Comparison of ENCODE assay signal across 2 cellular contexts in the genomic region with DNA sequence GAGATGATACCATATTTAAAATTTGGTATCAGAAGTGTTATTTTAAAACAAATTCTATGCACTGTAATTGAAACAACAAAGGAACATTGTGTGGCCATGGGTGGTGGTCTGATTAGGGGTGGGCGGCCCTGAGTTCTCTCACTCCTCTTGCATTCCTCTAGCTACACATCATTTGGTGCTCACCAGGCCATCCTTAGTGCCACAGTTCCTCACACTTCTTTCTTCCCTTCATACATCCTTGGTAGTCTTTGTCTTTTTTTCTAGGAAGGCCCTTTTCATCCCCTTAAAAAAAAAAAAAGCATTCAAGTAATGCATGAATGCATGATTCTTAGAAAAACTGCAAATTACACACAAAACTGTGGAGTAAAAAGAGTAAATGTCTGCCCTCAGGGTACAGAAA.
TF ChIP-seq lines count a peak whose summit lies in the region.

No MANE protein-coding gene starts in this region.

TF ChIP-seq in SK-N-SH, 30 proteins besides CTCF, POLR2A, EP300 and RAD21 (continued from another document):
- TF ChIP-seq, protein P1, sequence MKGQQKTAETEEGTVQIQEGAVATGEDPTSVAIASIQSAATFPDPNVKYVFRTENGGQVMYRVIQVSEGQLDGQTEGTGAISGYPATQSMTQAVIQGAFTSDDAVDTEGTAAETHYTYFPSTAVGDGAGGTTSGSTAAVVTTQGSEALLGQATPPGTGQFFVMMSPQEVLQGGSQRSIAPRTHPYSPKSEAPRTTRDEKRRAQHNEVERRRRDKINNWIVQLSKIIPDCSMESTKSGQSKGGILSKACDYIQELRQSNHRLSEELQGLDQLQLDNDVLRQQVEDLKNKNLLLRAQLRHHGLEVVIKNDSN (IDR thresholded peaks at IDR 0.05; ENCODE audit: borderline replicate concordance, low read depth), result no peak
- TF ChIP-seq, protein P2, sequence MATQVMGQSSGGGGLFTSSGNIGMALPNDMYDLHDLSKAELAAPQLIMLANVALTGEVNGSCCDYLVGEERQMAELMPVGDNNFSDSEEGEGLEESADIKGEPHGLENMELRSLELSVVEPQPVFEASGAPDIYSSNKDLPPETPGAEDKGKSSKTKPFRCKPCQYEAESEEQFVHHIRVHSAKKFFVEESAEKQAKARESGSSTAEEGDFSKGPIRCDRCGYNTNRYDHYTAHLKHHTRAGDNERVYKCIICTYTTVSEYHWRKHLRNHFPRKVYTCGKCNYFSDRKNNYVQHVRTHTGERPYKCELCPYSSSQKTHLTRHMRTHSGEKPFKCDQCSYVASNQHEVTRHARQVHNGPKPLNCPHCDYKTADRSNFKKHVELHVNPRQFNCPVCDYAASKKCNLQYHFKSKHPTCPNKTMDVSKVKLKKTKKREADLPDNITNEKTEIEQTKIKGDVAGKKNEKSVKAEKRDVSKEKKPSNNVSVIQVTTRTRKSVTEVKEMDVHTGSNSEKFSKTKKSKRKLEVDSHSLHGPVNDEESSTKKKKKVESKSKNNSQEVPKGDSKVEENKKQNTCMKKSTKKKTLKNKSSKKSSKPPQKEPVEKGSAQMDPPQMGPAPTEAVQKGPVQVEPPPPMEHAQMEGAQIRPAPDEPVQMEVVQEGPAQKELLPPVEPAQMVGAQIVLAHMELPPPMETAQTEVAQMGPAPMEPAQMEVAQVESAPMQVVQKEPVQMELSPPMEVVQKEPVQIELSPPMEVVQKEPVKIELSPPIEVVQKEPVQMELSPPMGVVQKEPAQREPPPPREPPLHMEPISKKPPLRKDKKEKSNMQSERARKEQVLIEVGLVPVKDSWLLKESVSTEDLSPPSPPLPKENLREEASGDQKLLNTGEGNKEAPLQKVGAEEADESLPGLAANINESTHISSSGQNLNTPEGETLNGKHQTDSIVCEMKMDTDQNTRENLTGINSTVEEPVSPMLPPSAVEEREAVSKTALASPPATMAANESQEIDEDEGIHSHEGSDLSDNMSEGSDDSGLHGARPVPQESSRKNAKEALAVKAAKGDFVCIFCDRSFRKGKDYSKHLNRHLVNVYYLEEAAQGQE (IDR thresholded peaks at IDR 0.05; ENCODE audit: low read depth, low read length), result no peak
- no peak for TF ChIP-seq GATA2 (CRISPR knock-in tag; IDR thresholded peaks at IDR 0.05)
- TF ChIP-seq FOXJ3 (CRISPR knock-in tag; IDR thresholded peaks at IDR 0.05), result no peak
- no peak for TF ChIP-seq SIN3A (IDR thresholded peaks at IDR 0.05; ENCODE audit: borderline replicate concordance, low read depth, low read length)
- TF ChIP-seq POLR2AphosphoS5 (IDR thresholded peaks at IDR 0.05; ENCODE audit: low read depth, low read length), result no peak
- no peak for TF ChIP-seq EZH2phosphoT487 (IDR thresholded peaks at IDR 0.05; ENCODE audit: borderline replicate concordance, low read depth)
- TF ChIP-seq RXRA (IDR thresholded peaks at IDR 0.05; ENCODE audit: borderline replicate concordance, low read depth), result no peak
- TF ChIP-seq, protein P3, sequence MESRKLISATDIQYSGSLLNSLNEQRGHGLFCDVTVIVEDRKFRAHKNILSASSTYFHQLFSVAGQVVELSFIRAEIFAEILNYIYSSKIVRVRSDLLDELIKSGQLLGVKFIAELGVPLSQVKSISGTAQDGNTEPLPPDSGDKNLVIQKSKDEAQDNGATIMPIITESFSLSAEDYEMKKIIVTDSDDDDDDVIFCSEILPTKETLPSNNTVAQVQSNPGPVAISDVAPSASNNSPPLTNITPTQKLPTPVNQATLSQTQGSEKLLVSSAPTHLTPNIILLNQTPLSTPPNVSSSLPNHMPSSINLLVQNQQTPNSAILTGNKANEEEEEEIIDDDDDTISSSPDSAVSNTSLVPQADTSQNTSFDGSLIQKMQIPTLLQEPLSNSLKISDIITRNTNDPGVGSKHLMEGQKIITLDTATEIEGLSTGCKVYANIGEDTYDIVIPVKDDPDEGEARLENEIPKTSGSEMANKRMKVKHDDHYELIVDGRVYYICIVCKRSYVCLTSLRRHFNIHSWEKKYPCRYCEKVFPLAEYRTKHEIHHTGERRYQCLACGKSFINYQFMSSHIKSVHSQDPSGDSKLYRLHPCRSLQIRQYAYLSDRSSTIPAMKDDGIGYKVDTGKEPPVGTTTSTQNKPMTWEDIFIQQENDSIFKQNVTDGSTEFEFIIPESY (IDR thresholded peaks at IDR 0.05; ENCODE audit: borderline replicate concordance, low read depth), result no peak
- no peak for TF ChIP-seq NRF1 (IDR thresholded peaks at IDR 0.05; ENCODE audit: low read depth, low read length)
- TF ChIP-seq JUND (IDR thresholded peaks at IDR 0.05), result no peak

TF ChIP-seq in SK-N-SH treated with all-trans-retinoic acid at 6 μM for 48 hours, 23 proteins besides CTCF, POLR2A, EP300 and RAD21 (continued from another document):
- TF ChIP-seq, protein P4, sequence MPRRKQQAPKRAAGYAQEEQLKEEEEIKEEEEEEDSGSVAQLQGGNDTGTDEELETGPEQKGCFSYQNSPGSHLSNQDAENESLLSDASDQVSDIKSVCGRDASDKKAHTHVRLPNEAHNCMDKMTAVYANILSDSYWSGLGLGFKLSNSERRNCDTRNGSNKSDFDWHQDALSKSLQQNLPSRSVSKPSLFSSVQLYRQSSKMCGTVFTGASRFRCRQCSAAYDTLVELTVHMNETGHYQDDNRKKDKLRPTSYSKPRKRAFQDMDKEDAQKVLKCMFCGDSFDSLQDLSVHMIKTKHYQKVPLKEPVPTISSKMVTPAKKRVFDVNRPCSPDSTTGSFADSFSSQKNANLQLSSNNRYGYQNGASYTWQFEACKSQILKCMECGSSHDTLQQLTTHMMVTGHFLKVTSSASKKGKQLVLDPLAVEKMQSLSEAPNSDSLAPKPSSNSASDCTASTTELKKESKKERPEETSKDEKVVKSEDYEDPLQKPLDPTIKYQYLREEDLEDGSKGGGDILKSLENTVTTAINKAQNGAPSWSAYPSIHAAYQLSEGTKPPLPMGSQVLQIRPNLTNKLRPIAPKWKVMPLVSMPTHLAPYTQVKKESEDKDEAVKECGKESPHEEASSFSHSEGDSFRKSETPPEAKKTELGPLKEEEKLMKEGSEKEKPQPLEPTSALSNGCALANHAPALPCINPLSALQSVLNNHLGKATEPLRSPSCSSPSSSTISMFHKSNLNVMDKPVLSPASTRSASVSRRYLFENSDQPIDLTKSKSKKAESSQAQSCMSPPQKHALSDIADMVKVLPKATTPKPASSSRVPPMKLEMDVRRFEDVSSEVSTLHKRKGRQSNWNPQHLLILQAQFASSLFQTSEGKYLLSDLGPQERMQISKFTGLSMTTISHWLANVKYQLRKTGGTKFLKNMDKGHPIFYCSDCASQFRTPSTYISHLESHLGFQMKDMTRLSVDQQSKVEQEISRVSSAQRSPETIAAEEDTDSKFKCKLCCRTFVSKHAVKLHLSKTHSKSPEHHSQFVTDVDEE (CRISPR knock-in tag; IDR thresholded peaks at IDR 0.05), result no peak
- no peak for TF ChIP-seq ZNF565 (CRISPR knock-in tag; conservative IDR thresholded peaks at IDR 0.05; ENCODE audit: low read depth)
- no peak for TF ChIP-seq SNAI2 (CRISPR knock-in tag; IDR thresholded peaks at IDR 0.05)
- TF ChIP-seq GLIS3 (CRISPR knock-in tag; IDR thresholded peaks at IDR 0.05), result no peak
- TF ChIP-seq ESRRG (CRISPR knock-in tag; IDR thresholded peaks at IDR 0.05), result no peak
- no peak for TF ChIP-seq ZFP3 (CRISPR knock-in tag; IDR thresholded peaks at IDR 0.05)
- TF ChIP-seq PPARA (CRISPR knock-in tag; IDR thresholded peaks at IDR 0.05; ENCODE audit: borderline replicate concordance), result no peak
- TF ChIP-seq, protein P5, sequence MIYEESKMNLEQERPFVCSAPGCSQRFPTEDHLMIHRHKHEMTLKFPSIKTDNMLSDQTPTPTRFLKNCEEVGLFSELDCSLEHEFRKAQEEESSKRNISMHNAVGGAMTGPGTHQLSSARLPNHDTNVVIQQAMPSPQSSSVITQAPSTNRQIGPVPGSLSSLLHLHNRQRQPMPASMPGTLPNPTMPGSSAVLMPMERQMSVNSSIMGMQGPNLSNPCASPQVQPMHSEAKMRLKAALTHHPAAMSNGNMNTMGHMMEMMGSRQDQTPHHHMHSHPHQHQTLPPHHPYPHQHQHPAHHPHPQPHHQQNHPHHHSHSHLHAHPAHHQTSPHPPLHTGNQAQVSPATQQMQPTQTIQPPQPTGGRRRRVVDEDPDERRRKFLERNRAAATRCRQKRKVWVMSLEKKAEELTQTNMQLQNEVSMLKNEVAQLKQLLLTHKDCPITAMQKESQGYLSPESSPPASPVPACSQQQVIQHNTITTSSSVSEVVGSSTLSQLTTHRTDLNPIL (CRISPR knock-in tag; IDR thresholded peaks at IDR 0.05; ENCODE audit: low read depth), result no peak
- TF ChIP-seq ISL1 (CRISPR knock-in tag; IDR thresholded peaks at IDR 0.05), result no peak
- TF ChIP-seq, protein P6, sequence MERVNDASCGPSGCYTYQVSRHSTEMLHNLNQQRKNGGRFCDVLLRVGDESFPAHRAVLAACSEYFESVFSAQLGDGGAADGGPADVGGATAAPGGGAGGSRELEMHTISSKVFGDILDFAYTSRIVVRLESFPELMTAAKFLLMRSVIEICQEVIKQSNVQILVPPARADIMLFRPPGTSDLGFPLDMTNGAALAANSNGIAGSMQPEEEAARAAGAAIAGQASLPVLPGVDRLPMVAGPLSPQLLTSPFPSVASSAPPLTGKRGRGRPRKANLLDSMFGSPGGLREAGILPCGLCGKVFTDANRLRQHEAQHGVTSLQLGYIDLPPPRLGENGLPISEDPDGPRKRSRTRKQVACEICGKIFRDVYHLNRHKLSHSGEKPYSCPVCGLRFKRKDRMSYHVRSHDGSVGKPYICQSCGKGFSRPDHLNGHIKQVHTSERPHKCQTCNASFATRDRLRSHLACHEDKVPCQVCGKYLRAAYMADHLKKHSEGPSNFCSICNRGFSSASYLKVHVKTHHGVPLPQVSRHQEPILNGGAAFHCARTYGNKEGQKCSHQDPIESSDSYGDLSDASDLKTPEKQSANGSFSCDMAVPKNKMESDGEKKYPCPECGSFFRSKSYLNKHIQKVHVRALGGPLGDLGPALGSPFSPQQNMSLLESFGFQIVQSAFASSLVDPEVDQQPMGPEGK (CRISPR knock-in tag; IDR thresholded peaks at IDR 0.05; ENCODE audit: borderline replicate concordance), result no peak
- no peak for TF ChIP-seq OSR1 (CRISPR knock-in tag; IDR thresholded peaks at IDR 0.05)
TF ChIP-seq in SK-N-SH treated with all-trans-retinoic acid at 6 μM for 48 hours: peak in this region for 0.
